In the genomic region with DNA sequence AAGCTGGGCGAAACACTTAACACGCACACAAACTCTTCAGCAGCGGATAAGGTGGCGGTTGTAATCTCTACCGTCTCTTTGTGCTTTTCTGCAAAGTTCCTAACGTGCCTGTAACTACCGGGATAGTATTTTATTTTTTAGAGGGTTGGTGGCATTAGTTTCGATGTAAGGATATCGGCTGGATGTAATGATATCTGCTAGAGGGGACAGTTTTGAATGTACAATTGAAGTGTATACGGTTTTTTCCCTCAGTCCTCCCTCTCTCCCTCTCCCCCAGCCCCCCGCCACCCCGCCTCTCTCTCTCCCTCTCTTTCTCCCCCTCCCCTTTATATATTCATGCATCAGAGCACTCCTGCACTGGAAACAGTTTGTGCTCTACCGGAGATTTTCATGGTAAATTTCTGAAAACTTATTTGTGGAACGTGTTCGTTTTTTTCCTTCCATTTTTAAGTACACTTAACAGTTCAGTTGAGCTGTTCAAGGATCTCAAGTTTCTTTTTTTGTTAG, we compare ENCODE assay signal across 9 cellular contexts. TPM values are rescaled to one million over a fixed set of nuclear protein-coding genes. Genes with fewer than 3 reads are reported as not detected.
DNase-seq lines count a peak whose midpoint lies in the region; ATAC-seq and TF ChIP-seq lines count a peak whose summit lies in the region.
"Had no signal": no experiment of that assay in that cellular context is flagged by ENCODE, and none has a peak within 500 bp of the region (broad histone marks: within the 10 kb centered on the region; RNA-seq: fewer than 3 reads in every experiment).

No MANE protein-coding gene starts in this region.

- TF ChIP-seq POLR2A in breast epithelium (IDR thresholded peaks at IDR 0.05) = no peak

- H3K27me3 Mint-ChIP-seq in MCF 10A (ENCODE audit: insufficient read depth, unreplicated experiment) = no peaks in the 10 kb centered on the region

- no peak overlapping the region for H3K4me3 Mint-ChIP-seq in MCF 10A (ENCODE audit: unreplicated experiment)

- no peak overlapping the region for H3K27ac Mint-ChIP-seq in MCF 10A (ENCODE audit: low read depth, unreplicated experiment)

- peaks cover 5% of the 10 kb centered on the region for H3K4me1 Mint-ChIP-seq in MCF 10A (ENCODE audit: insufficient read depth, unreplicated experiment)

- no peak for ATAC-seq in GM19452 (IDR thresholded peaks at IDR 0.05; ENCODE audit: unreplicated experiment)

- H3F3A ChIP-seq in SU-DHL-6 (ENCODE audit: insufficient read depth) = peaks cover 12% of the 10 kb centered on the region

- TF ChIP-seq CTCF in breast epithelium (IDR thresholded peaks at IDR 0.05) (no peak), MCF 10A (IDR thresholded peaks at IDR 0.05; ENCODE audit: unreplicated experiment) (no peak), SU-DHL-6 (IDR thresholded peaks at IDR 0.05; ENCODE audit: insufficient read depth, low read length, poor library complexity, severe bottlenecking) (no peak), kidney epithelial cell (IDR thresholded peaks at IDR 0.05; ENCODE audit: insufficient read depth, low read length, poor library complexity, severe bottlenecking) (no peak)

- CTCF ChIA-PET in MCF 10A (lab: Yijun Ruan, JAX) = interaction anchor here (0.6 to 2.2 kb wide), 15 partner anchors 15 to 393 kb away, joined by 3 to 17 read pairs (median 4); a partner anchor contains a TSS

- no peaks in the 10 kb centered on the region; the same call in 1 of the 2 replicates for H3K79me2 ChIP-seq in SU-DHL-6 (ENCODE audit: insufficient read depth, low read length)

- no peaks in the 10 kb centered on the region for H3K27me3 ChIP-seq in breast epithelium
- H3K27me3 ChIP-seq in SU-DHL-6 (ENCODE audit: low read length) = no peaks in the 10 kb centered on the region
- H3K27me3 ChIP-seq in kidney epithelial cell (ENCODE audit: control insufficient read depth, insufficient read depth, low read length) = no peaks in the 10 kb centered on the region

- no peaks in the 10 kb centered on the region for H3K36me3 ChIP-seq in breast epithelium
- no peaks in the 10 kb centered on the region for H3K36me3 ChIP-seq in SU-DHL-6 (ENCODE audit: low read length)
- no peaks in the 10 kb centered on the region for H3K36me3 ChIP-seq in kidney epithelial cell (ENCODE audit: control insufficient read depth, insufficient read depth, low read length)
- no peaks in the 10 kb centered on the region for H3K36me3 ChIP-seq in urinary bladder (ENCODE audit: insufficient read depth)

- peak overlapping the region; percentile 54 for H3K9ac ChIP-seq in SU-DHL-6 (ENCODE audit: low read length)

- no peaks in the 10 kb centered on the region for H3K9me3 Mint-ChIP-seq in MCF 10A (ENCODE audit: unreplicated experiment)

- no TSS peak for BruUV-seq in MCF 10A (replicated peaks; lab: Mats Ljungman, UMichigan)

- H3K4me3 ChIP-seq in breast epithelium (peak overlapping the region; percentile 94 to 98 (median 97)), SU-DHL-6 (ENCODE audit: insufficient read depth, low read length, poor library complexity, severe bottlenecking) (peak overlapping the region; percentile 71), kidney epithelial cell (ENCODE audit: low read depth, low read length) (peak overlapping the region; percentile 71), urinary bladder (ENCODE audit: low read depth, low read length) (peak overlapping the region; percentile 95)

- peak overlapping the region; percentile 68 to 95 for H3K27ac ChIP-seq in breast epithelium
- H3K27ac ChIP-seq in SU-DHL-6 (ENCODE audit: low read depth, low read length) = peak overlapping the region; percentile 39
- H3K27ac ChIP-seq in urinary bladder (ENCODE audit: low read depth) = peak overlapping the region; percentile 30

- H3K36me3 Mint-ChIP-seq in MCF 10A (ENCODE audit: insufficient read depth, unreplicated experiment) = no peaks in the 10 kb centered on the region

- H3K9me3 ChIP-seq in breast epithelium = no peaks in the 10 kb centered on the region
- H3K9me3 ChIP-seq in SU-DHL-6 (ENCODE audit: insufficient read depth, low read length) = no peaks in the 10 kb centered on the region

- WGBS in urinary bladder = under 1% methylated on average over 15 of the region's 15 CpGs

- DNase-seq in breast epithelium (ENCODE audit: low spot score in 2 of 2) (no peak), MCF 10A (ENCODE audit: unreplicated experiment) (no peak), kidney epithelial cell (ENCODE audit: low read depth) (no peak), putamen (ENCODE audit: low spot score) (no peak), NK-92 (lab: John Stamatoyannopoulos, UW; ENCODE audit: unreplicated experiment) (no peak)
- DNase-seq: GDM1 had no signal

- POLR2A ChIA-PET in MCF 10A (lab: Yijun Ruan, JAX) = interaction anchor here (0.6 to 5.7 kb wide), 27 partner anchors 10 to 390 kb away, joined by 3 to 80 read pairs (median 6); a partner anchor contains a TSS

- H4K20me1 ChIP-seq in SU-DHL-6 (ENCODE audit: low read depth, low read length) = peaks cover 7% of the 10 kb centered on the region; the same call in 1 of the 2 replicates

- H3K4me2 ChIP-seq in SU-DHL-6 (ENCODE audit: low read depth, low read length, poor library complexity, severe bottlenecking) = peak overlapping the region; percentile 86

- no peaks in the 10 kb centered on the region for H3K4me1 ChIP-seq in breast epithelium
- H3K4me1 ChIP-seq in urinary bladder (ENCODE audit: insufficient read depth) = no peaks in the 10 kb centered on the region

- no peaks in the 10 kb centered on the region for H3K9me2 ChIP-seq in SU-DHL-6 (replicated peaks; ENCODE audit: insufficient read depth, low read length)

- intact Hi-C loops in breast epithelium (cut with DNase I; ENCODE audit: low total_unique reads) (no loop called here), MCF 10A (cut with micrococcal nuclease) (no loop called here)

- H2AFZ ChIP-seq in SU-DHL-6 (ENCODE audit: low read depth, low read length, severe bottlenecking) = peak overlapping the region; percentile 76

RNA-seq across cellular contexts. Expression of a gene that starts 1.6 kb away (rescaled TPM):
- total RNA-seq in breast epithelium (10 to 100 TPM; 11.7 to 29.1 (median 18.4) TPM), MCF 10A (2022) (5.3 and 7.4 TPM in 2 replicates), kidney epithelial cell (1.6 and 2.0 TPM in 2 replicates), urinary bladder (33.4 TPM)
- polyA plus RNA-seq in urinary bladder = 5.0 TPM

Comparison
In these comparisons a context has a peak if more than half of its experiments do, and no peak if none do; other contexts are left out.
1. H3K27ac ChIP-seq: peak in every context shown above with its lines; median percentile 82 in breast epithelium; 39 in SU-DHL-6; 30 in urinary bladder.